24 cellular contexts compared by ENCODE assay signal in the genomic region with DNA sequence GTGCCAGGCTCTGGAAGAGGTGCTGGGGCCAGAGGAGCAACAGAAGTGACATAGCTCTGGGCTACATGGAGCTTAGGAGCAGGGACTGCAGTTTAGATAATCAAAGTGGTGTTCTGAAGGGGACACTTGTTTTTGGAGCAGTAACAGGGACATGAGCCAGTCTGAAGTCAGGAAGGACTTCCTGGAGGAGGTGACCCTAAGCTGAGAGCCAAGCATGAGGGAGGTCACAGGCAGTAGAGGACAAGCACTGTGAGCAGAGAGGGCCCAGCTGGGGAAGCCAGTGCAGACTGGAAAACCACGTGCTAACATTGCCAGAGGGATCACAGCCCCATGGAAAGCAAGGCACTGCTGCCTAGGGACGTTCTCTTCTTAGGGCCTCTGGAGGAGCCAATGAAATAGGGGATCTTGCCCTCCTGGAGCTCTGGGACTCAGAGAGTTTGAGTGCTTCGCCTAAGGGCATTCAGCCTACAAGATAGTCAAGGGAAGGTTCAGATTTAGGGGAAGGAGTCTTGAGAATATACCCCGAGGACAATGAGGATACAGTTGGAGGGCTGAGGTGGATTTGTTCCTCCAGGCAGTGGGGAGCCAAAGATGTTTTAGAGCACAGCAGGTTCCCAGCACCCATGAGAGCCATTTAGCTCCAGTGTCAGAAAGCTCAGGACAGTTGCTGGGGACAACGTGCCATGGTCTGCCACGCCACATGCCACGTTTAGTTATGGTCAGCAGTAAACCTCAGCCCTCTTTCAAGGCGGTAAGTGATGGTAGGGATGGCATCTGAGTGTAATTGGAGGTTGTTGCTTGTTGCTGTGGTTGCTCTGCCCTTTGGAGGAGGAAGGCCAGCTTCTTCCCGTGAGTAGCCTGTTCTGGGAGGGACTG. TPM values are rescaled to one million over a fixed set of nuclear protein-coding genes. Genes with fewer than 3 reads are reported as not detected.
DNase-seq lines count a peak whose midpoint lies in the region; ATAC-seq and TF ChIP-seq lines count a peak whose summit lies in the region.
"Had no signal": no experiment of that assay in that cellular context is flagged by ENCODE, and none has a peak within 500 bp of the region (broad histone marks: within the 10 kb centered on the region; RNA-seq: fewer than 3 reads in every experiment).

No MANE protein-coding gene starts in this region.

- H2AK5ac ChIP-seq in H9 (ENCODE audit: insufficient read length, low read length) = no peak overlapping the region

- no CpG with 5 or more reads among the region's 9 CpGs for WGBS in H9 (ENCODE audit: extremely low coverage, insufficient read length, low lambda C conversion rate)
- WGBS in sigmoid colon, 2 donors = 80 to 87% methylated on average over 9 of the region's 9 CpGs

- no peak overlapping the region; a peak in 1 of 7 replicates for H3K27ac Mint-ChIP-seq in H9
- H3K27ac Mint-ChIP-seq: activated CD4-positive, alpha-beta memory T cell treated with anti-CD3 and anti-CD28 coated beads for 36 hours; activated naive CD4-positive, alpha-beta T cell treated with anti-CD3 and anti-CD28 coated beads for 36 hours; dendritic cell treated with granulocyte-macrophage colony-stimulating factor and Interleukin-4, amounts not matched to agents 40 ng/mL and 50 ng/mL, for 4 days; natural killer cell had no signal

- ATAC-seq in GM19467 (IDR thresholded peaks at IDR 0.05; ENCODE audit: unreplicated experiment) = no peak
- ATAC-seq: activated CD4-positive, CD25-positive, alpha-beta regulatory T cell treated with anti-CD3 and anti-CD28 coated beads, Interleukin-2, amount 50 U/mL, for 24 hours; gastrocnemius medialis; natural killer cell had no signal

- peaks cover 0 to 2% of the 10 kb centered on the region in 2 experiments; a peak in 3 of 4 replicates for H3K4me1 Mint-ChIP-seq in H9

- H2BK15ac ChIP-seq in H9 (ENCODE audit: low read depth, low read length) = no peak overlapping the region

- no peak overlapping the region for H2BK20ac ChIP-seq in H9 (ENCODE audit: low read depth, low read length, poor library complexity, severe bottlenecking)

- H3K36me3 Mint-ChIP-seq in H9 (ENCODE audit: insufficient read depth in 1 of 3, low read depth in 3 of 3) = no peaks in the 10 kb centered on the region
- H3K36me3 Mint-ChIP-seq: activated CD4-positive, alpha-beta memory T cell treated with anti-CD3 and anti-CD28 coated beads for 36 hours; natural killer cell had no signal

- H3K36me3 ChIP-seq in right atrium auricular region = no peaks in the 10 kb centered on the region
- no peaks in the 10 kb centered on the region for H3K36me3 ChIP-seq in sigmoid colon
- H3K36me3 ChIP-seq: gastrocnemius medialis, HAP-1, spleen, upper lobe of left lung had no signal

- no peak overlapping the region for H2BK120ac ChIP-seq in H9 (ENCODE audit: low read depth, low read length, poor library complexity, severe bottlenecking)

- no peaks in the 10 kb centered on the region for H3K23me2 ChIP-seq in H9 (ENCODE audit: insufficient read length, low read depth, low read length, poor library complexity, severe bottlenecking)

- no peaks in the 10 kb centered on the region for H3K27me3 ChIP-seq in H9 (ENCODE audit: insufficient read depth, low read length)
- H3K27me3 ChIP-seq in right atrium auricular region = no peaks in the 10 kb centered on the region
- no peaks in the 10 kb centered on the region for H3K27me3 ChIP-seq in sigmoid colon
- H3K27me3 ChIP-seq: gastrocnemius medialis, hepatocyte, upper lobe of left lung had no signal

- no peak overlapping the region for H4K91ac ChIP-seq in H9 (ENCODE audit: insufficient read length, low read depth, low read length)

- TF ChIP-seq EP300 in sigmoid colon (IDR thresholded peaks at IDR 0.05) = no peak

- intact Hi-C loops in sigmoid colon (cut with DNase I) = no loop called here

- H3K9ac ChIP-seq in H9 (ENCODE audit: extremely low read depth, insufficient read length, low read length) = no peak overlapping the region

- H3K79me2 ChIP-seq in H9 (ENCODE audit: insufficient read depth, low read length) = no peaks in the 10 kb centered on the region
- H3K79me2 ChIP-seq: hepatocyte had no signal

- no peaks in the 10 kb centered on the region for H3K9me3 Mint-ChIP-seq in H9
- H3K9me3 Mint-ChIP-seq: dendritic cell treated with granulocyte-macrophage colony-stimulating factor and Interleukin-4, amounts not matched to agents 40 ng/mL and 50 ng/mL, for 4 days; natural killer cell had no signal

- TF ChIP-seq CTCF in H9 (conservative IDR thresholded peaks at IDR 0.05) (no peak), right atrium auricular region (IDR thresholded peaks at IDR 0.05) (no peak), sigmoid colon (IDR thresholded peaks at IDR 0.05) (no peak)

- H3K4me3 ChIP-seq in right atrium auricular region (no peak overlapping the region), sigmoid colon (no peak overlapping the region)
- H3K4me3 ChIP-seq: gastrocnemius medialis, HAP-1, hepatocyte, spleen, upper lobe of left lung had no signal

- no peak overlapping the region for H4K5ac ChIP-seq in H9 (ENCODE audit: insufficient read length, low read depth, low read length)

- H3K14ac ChIP-seq in H9 (ENCODE audit: insufficient read depth, low read length) = no peak overlapping the region

- H3K56ac ChIP-seq in H9 (ENCODE audit: insufficient read length, low read depth, low read length) = no peak overlapping the region

- no peaks in the 10 kb centered on the region for H3K4me1 ChIP-seq in H9 (ENCODE audit: insufficient read depth, low read length)
- H3K4me1 ChIP-seq in right atrium auricular region = peaks cover 0 to 13% of the 10 kb centered on the region in 2 donors
- peaks cover 0 to 10% (median 7%) of the 10 kb centered on the region in 4 donors for H3K4me1 ChIP-seq in sigmoid colon
- H3K4me1 ChIP-seq: HAP-1 had no signal

- no peak overlapping the region for H3K27ac ChIP-seq in H9 (ENCODE audit: insufficient read length, low read depth, low read length)
- H3K27ac ChIP-seq in right atrium auricular region = no peak overlapping the region
- no peak overlapping the region for H3K27ac ChIP-seq in sigmoid colon
- H3K27ac ChIP-seq: hepatocyte, spleen, upper lobe of left lung had no signal

- peak; percentile 20 for DNase-seq in H9
- DNase-seq in M059J (ENCODE audit: low read depth) = peak; percentile 13
- DNase-seq in right atrium auricular region (ENCODE audit: low spot score) = peak; percentile 36
- peak; percentile 42 for DNase-seq in sigmoid colon
- no peak for DNase-seq in NCI-H748 treated with DMSO at 0.1 percent for 48 hours (lab: John Stamatoyannopoulos, UW)
- DNase-seq in amniotic stem cell (lab: John Stamatoyannopoulos, UW) = no peak
- DNase-seq: activated CD4-positive, alpha-beta memory T cell treated with anti-CD3 and anti-CD28 coated beads for 36 hours; activated naive CD4-positive, alpha-beta T cell treated with anti-CD3 and anti-CD28 coated beads for 36 hours; activated T-cell treated with anti-CD3 and anti-CD28 coated beads, Interleukin-2, amount 50 U/mL, for 1 hour; Calu3; DND-41; gastrocnemius medialis; midbrain; natural killer cell; NCI-H1105 treated with DMSO at 0.1 percent for 48 hours; NCI-H2029 treated with DMSO at 0.1 percent for 48 hours; NCI-H345; spleen; upper lobe of left lung had no signal

- no peak overlapping the region for H2AFZ ChIP-seq in H9 (ENCODE audit: low read length)
- H2AFZ ChIP-seq: hepatocyte had no signal

- H3K18ac ChIP-seq in H9 (ENCODE audit: insufficient read length, low read depth, low read length) = no peak overlapping the region

- H3K4me2 ChIP-seq in H9 (ENCODE audit: insufficient read depth, insufficient read length, low read length) = no peak overlapping the region
- H3K4me2 ChIP-seq: hepatocyte had no signal

- H4K20me1 ChIP-seq in H9 (ENCODE audit: control insufficient read depth, insufficient read depth, insufficient read length) = no peaks in the 10 kb centered on the region

- H3K4ac ChIP-seq in H9 (ENCODE audit: low read depth, low read length) = no peak overlapping the region

- no peak overlapping the region for H2BK12ac ChIP-seq in H9 (ENCODE audit: insufficient read length, low read depth, low read length)

- TF ChIP-seq POLR2A in sigmoid colon (IDR thresholded peaks at IDR 0.05) = no peak

- peaks cover 32% of the 10 kb centered on the region for H3K27me3 Mint-ChIP-seq in H9 (ENCODE audit: low read depth)

- H3K79me1 ChIP-seq in H9 (ENCODE audit: insufficient read depth, low read depth, low read length, poor library complexity, severe bottlenecking) = no peaks in the 10 kb centered on the region

- H3K9me3 ChIP-seq in H9 (ENCODE audit: control insufficient read depth, low read depth, low read length) (no peaks in the 10 kb centered on the region), right atrium auricular region (no peaks in the 10 kb centered on the region), sigmoid colon (no peaks in the 10 kb centered on the region)
- H3K9me3 ChIP-seq: gastrocnemius medialis, HAP-1, upper lobe of left lung had no signal

- no peak overlapping the region for H3K4me3 Mint-ChIP-seq in H9
- H3K4me3 Mint-ChIP-seq: activated CD4-positive, alpha-beta memory T cell treated with anti-CD3 and anti-CD28 coated beads for 36 hours; activated naive CD4-positive, alpha-beta T cell treated with anti-CD3 and anti-CD28 coated beads for 36 hours; dendritic cell treated with granulocyte-macrophage colony-stimulating factor and Interleukin-4, amounts not matched to agents 40 ng/mL and 50 ng/mL, for 4 days; natural killer cell had no signal

- H2BK5ac ChIP-seq in H9 (ENCODE audit: insufficient read length, low read length) = no peak overlapping the region

- H3T11ph ChIP-seq in H9 (ENCODE audit: low read length) = no peak overlapping the region

- H4K8ac ChIP-seq in H9 (replicated peaks; ENCODE audit: insufficient read length, low read depth, low read length) = no peak overlapping the region

- H3K23ac ChIP-seq in H9 (ENCODE audit: insufficient read length, low read depth, low read length) = no peak overlapping the region

RNA-seq across cellular contexts. Expression of a gene that starts 40.5 kb away (rescaled TPM):
- total RNA-seq in H9 (2021) (48.1 and 49.0 TPM in 2 replicates), right atrium auricular region (10 to 100 TPM in 1 of 2 donors, 1 to 10 TPM in 1; 7.2 to 13.9 TPM), sigmoid colon (10 to 100 TPM; 19.3 to 45.7 (median 20.9) TPM)
- total RNA-seq in M059J (2014; rRNA removed; shearing (Covaris generic)) = 8.5 and 15.7 TPM in 2 replicates
- polyA plus RNA-seq in sigmoid colon = 1 to 10 TPM; 3.6 to 9.2 (median 3.9) TPM

Comparison
In these comparisons a context has a peak if more than half of its experiments do, and no peak if none do; other contexts are left out.
1. DNase-seq: peak in H9 (single experiment), M059J (single experiment), right atrium auricular region (single experiment) and sigmoid colon (single experiment); none in NCI-H748 treated with DMSO at 0.1 percent for 48 hours (single experiment) and amniotic stem cell (single experiment).